1 cellular context compared by ENCODE assay signal in the genomic region with DNA sequence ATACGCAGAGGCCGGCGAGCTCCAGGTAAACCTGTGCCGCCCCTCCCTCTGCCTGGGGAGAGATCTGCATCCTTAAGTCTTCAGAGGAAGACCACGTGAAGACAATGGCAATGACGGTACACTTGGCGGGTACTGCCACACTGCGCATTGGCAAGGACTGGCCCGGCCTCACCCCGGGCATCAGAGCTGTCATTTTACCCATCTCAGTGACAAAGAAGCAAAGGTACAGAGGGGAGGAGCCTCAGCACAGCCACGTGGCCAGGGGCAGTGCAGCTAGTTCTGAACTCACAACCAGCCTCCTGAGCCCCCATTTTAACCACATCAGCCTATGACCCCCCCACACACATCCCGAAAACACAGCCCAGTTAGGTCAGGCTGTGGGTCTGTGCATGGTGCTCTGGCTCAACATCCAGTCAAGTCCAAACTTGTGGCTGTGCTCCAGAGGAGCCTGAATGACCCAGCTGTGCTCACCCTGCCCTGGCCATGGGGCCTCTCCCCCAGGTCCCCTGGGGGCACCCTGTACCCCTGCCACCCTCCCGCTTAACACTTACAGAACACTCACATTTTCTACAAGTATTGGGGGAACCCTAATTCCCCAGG.
A peak's percentile ranks its signal among the peaks of the same experiment; 100 is the strongest.
TF ChIP-seq lines count a peak whose summit lies in the region.

No MANE protein-coding gene starts in this region.

TF ChIP-seq in HepG2, 621 proteins besides CTCF, POLR2A, EP300 and RAD21 (continued from another document):
- TF ChIP-seq, protein P1, sequence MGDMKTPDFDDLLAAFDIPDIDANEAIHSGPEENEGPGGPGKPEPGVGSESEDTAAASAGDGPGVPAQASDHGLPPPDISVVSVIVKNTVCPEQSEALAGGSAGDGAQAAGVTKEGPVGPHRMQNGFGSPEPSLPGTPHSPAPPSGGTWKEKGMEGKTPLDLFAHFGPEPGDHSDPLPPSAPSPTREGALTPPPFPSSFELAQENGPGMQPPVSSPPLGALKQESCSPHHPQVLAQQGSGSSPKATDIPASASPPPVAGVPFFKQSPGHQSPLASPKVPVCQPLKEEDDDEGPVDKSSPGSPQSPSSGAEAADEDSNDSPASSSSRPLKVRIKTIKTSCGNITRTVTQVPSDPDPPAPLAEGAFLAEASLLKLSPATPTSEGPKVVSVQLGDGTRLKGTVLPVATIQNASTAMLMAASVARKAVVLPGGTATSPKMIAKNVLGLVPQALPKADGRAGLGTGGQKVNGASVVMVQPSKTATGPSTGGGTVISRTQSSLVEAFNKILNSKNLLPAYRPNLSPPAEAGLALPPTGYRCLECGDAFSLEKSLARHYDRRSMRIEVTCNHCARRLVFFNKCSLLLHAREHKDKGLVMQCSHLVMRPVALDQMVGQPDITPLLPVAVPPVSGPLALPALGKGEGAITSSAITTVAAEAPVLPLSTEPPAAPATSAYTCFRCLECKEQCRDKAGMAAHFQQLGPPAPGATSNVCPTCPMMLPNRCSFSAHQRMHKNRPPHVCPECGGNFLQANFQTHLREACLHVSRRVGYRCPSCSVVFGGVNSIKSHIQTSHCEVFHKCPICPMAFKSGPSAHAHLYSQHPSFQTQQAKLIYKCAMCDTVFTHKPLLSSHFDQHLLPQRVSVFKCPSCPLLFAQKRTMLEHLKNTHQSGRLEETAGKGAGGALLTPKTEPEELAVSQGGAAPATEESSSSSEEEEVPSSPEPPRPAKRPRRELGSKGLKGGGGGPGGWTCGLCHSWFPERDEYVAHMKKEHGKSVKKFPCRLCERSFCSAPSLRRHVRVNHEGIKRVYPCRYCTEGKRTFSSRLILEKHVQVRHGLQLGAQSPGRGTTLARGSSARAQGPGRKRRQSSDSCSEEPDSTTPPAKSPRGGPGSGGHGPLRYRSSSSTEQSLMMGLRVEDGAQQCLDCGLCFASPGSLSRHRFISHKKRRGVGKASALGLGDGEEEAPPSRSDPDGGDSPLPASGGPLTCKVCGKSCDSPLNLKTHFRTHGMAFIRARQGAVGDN (CRISPR knock-in tag; IDR thresholded peaks at IDR 0.05) = peak; percentile 39; the same call in 1 of the 2 replicates
- TF ChIP-seq, protein P2, sequence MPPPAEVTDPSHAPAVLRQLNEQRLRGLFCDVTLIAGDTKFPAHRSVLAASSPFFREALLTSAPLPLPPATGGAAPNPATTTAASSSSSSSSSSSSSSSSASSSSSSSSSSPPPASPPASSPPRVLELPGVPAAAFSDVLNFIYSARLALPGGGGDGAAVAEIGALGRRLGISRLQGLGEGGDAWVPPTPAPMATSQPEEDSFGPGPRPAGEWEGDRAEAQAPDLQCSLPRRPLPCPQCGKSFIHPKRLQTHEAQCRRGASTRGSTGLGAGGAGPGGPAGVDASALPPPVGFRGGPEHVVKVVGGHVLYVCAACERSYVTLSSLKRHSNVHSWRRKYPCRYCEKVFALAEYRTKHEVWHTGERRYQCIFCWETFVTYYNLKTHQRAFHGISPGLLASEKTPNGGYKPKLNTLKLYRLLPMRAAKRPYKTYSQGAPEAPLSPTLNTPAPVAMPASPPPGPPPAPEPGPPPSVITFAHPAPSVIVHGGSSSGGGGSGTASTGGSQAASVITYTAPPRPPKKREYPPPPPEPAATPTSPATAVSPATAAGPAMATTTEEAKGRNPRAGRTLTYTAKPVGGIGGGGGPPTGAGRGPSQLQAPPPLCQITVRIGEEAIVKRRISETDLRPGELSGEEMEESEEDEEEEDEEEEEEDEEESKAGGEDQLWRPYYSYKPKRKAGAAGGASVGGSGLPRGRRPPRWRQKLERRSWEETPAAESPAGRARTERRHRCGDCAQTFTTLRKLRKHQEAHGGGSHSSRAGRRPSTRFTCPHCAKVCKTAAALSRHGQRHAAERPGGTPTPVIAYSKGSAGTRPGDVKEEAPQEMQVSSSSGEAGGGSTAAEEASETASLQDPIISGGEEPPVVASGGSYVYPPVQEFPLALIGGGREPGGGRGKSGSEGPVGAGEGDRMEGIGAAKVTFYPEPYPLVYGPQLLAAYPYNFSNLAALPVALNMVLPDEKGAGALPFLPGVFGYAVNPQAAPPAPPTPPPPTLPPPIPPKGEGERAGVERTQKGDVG (CRISPR knock-in tag; IDR thresholded peaks at IDR 0.05; ENCODE audit: borderline replicate concordance) = peak; percentile 39; the same call in 1 of the 2 replicates
- TF ChIP-seq SP4 (CRISPR knock-in tag; IDR thresholded peaks at IDR 0.05) = 0 out of 2 replicates have a peak, but pooled peaks have one; percentile 34
